In genomic region chr14:103522649-103523582, GRCh38 we compare ENCODE assay signal across 8 cellular contexts. TPM values are rescaled to one million over a fixed set of nuclear protein-coding genes. Genes with fewer than 3 reads are reported as not detected.
DNase-seq lines count a peak whose midpoint lies in the region; ATAC-seq and TF ChIP-seq lines count a peak whose summit lies in the region.

CKB (minus strand) TSS chr14:103522830; CDS start chr14:103522493, 337 bp downstream.

- H3K4me3 ChIP-seq in LNCaP clone FGC (ENCODE audit: low read depth, low read length) (peak within 1 kb of the TSS; percentile 88), endodermal cell (ENCODE audit: low read length) (peak within 1 kb of the TSS; percentile 80), thyroid gland (replicated peaks in 1 of 3) (peak within 1 kb of the TSS; percentile 16 to 74 (median 66))

- peaks cover 9% of the 10 kb centered on the region for H3K36me3 Mint-ChIP-seq in endodermal cell (ENCODE audit: low read depth)
- no peaks in the 10 kb centered on the region for H3K36me3 Mint-ChIP-seq in memory B cell

- H3K27ac ChIP-seq in endodermal cell (ENCODE audit: low read depth, low read length): peak within 1 kb of the TSS; percentile 76
- peak within 1 kb of the TSS; percentile 70 to 98 (median 94) for H3K27ac ChIP-seq in thyroid gland

- intact Hi-C loops in thyroid gland (cut with DNase I): no loop called here

- H3K9ac ChIP-seq in endodermal cell (ENCODE audit: extremely low read depth, low read length, poor library complexity, severe bottlenecking): peak within 1 kb of the TSS; percentile 80

- H3K27me3 Mint-ChIP-seq in endodermal cell (ENCODE audit: insufficient read depth): peaks cover 14% of the 10 kb centered on the region
- peaks cover 5% of the 10 kb centered on the region for H3K27me3 Mint-ChIP-seq in memory B cell

- peak; percentile 43 for ATAC-seq in SK-N-SH treated with all-trans-retinoic acid at 6 μM for 48 hours
- no peak for ATAC-seq in memory B cell (ENCODE audit: low read depth)
- no peak for ATAC-seq in HG02840 (IDR thresholded peaks at IDR 0.05; ENCODE audit: low FRiP score, unreplicated experiment)

- peak; percentile 1 for DNase-seq in DMS153 treated with DMSO at 0.1 percent for 48 hours (lab: John Stamatoyannopoulos, UW; ENCODE audit: unreplicated experiment)
- no peak for DNase-seq in LNCaP clone FGC (ENCODE audit: low read depth)
- DNase-seq in endodermal cell: peak; percentile 88
- peak in 1 of 2 donors; percentile 19 for DNase-seq in memory B cell (ENCODE audit: low spot score in 2 of 2)
- DNase-seq in thyroid gland: peak; percentile 76 to 77
- DNase-seq in glomerular visceral epithelial cell (ENCODE audit: extremely low spot score): no peak

- H3K27me3 ChIP-seq in endodermal cell (ENCODE audit: control insufficient read depth, insufficient read depth, low read length, poor library complexity, severe bottlenecking): peaks cover 11% of the 10 kb centered on the region
- no peaks in the 10 kb centered on the region for H3K27me3 ChIP-seq in thyroid gland

- TF ChIP-seq POLR2A in thyroid gland (IDR thresholded peaks at IDR 0.05): peak; percentile 63 to 86

- H3K4me1 Mint-ChIP-seq in endodermal cell (peaks cover 34% of the 10 kb centered on the region), memory B cell (peaks cover 11% of the 10 kb centered on the region)

- H3K27ac Mint-ChIP-seq in endodermal cell (no peak within 1 kb of the TSS), memory B cell (no peak within 1 kb of the TSS)

- H3K9me3 ChIP-seq in endodermal cell (ENCODE audit: control insufficient read depth, low read length) (no peaks in the 10 kb centered on the region), thyroid gland (no peaks in the 10 kb centered on the region)

- H3K4me3 Mint-ChIP-seq in endodermal cell (peak within 1 kb of the TSS; percentile 67), memory B cell (peak within 1 kb of the TSS; percentile 51)

- WGBS in endodermal cell (ENCODE audit: insufficient coverage in 1 of 2, insufficient read length in 1 of 2), 2 experiments: 2 to 3% methylated on average over 44 to 107 of the region's 107 CpGs
- WGBS in thyroid gland, 2 donors: 12 to 27% methylated on average over 4 to 20 of the region's 107 CpGs

- TF ChIP-seq CTCF in LNCaP clone FGC (IDR thresholded peaks at IDR 0.05; ENCODE audit: control insufficient read depth, extremely low read depth, insufficient read depth): no peak
- TF ChIP-seq CTCF in endodermal cell (conservative IDR thresholded peaks at IDR 0.05): no peak
- no peak for TF ChIP-seq CTCF in thyroid gland (IDR thresholded peaks at IDR 0.05)

- peaks cover 19% of the 10 kb centered on the region for H3K36me3 ChIP-seq in endodermal cell (ENCODE audit: control insufficient read depth, insufficient read depth, low read length)
- no peaks in the 10 kb centered on the region for H3K36me3 ChIP-seq in thyroid gland

- H3K9me3 Mint-ChIP-seq in endodermal cell (no peaks in the 10 kb centered on the region), memory B cell (no peaks in the 10 kb centered on the region)

- H3K4me1 ChIP-seq in endodermal cell (ENCODE audit: control insufficient read depth, insufficient read depth, low read length) (peaks cover 29% of the 10 kb centered on the region), thyroid gland (peaks cover 39 to 47% of the 10 kb centered on the region in 2 donors)

TF ChIP-seq in SK-N-SH treated with all-trans-retinoic acid at 6 μM for 48 hours, 23 proteins besides CTCF, POLR2A, EP300 and RAD21:
- TF ChIP-seq ZNF70 (CRISPR knock-in tag; IDR thresholded peaks at IDR 0.05) (no peak), ISL1 (CRISPR knock-in tag; IDR thresholded peaks at IDR 0.05) (no peak), TCF4 (CRISPR knock-in tag; IDR thresholded peaks at IDR 0.05; ENCODE audit: borderline replicate concordance) (no peak), ZC3H10 (CRISPR knock-in tag; IDR thresholded peaks at IDR 0.05) (no peak), RARB (CRISPR knock-in tag; IDR thresholded peaks at IDR 0.05) (no peak), POU6F1 (CRISPR knock-in tag; IDR thresholded peaks at IDR 0.05; ENCODE audit: borderline replicate concordance, low read depth) (no peak)
- TF ChIP-seq, protein P1, sequence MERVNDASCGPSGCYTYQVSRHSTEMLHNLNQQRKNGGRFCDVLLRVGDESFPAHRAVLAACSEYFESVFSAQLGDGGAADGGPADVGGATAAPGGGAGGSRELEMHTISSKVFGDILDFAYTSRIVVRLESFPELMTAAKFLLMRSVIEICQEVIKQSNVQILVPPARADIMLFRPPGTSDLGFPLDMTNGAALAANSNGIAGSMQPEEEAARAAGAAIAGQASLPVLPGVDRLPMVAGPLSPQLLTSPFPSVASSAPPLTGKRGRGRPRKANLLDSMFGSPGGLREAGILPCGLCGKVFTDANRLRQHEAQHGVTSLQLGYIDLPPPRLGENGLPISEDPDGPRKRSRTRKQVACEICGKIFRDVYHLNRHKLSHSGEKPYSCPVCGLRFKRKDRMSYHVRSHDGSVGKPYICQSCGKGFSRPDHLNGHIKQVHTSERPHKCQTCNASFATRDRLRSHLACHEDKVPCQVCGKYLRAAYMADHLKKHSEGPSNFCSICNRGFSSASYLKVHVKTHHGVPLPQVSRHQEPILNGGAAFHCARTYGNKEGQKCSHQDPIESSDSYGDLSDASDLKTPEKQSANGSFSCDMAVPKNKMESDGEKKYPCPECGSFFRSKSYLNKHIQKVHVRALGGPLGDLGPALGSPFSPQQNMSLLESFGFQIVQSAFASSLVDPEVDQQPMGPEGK (CRISPR knock-in tag; IDR thresholded peaks at IDR 0.05; ENCODE audit: borderline replicate concordance): no peak

RNA-seq across cellular contexts. Expression of gene CKB, which starts in this region (rescaled TPM):
- total RNA-seq in endodermal cell (100 to 1,000 TPM; 602 to 920 TPM), thyroid gland (100 to 1,000 TPM; 190 to 373 (median 266) TPM)
- polyA plus RNA-seq in endodermal cell (2013, experiment 1 of 2): 1,216 TPM
- polyA plus RNA-seq in endodermal cell (2013, experiment 2 of 2): 1,012 TPM

Comparison
In these comparisons a context has a peak if more than half of its experiments do, and no peak if none do; other contexts are left out.
1. DNase-seq: peak in DMS153 treated with DMSO at 0.1 percent for 48 hours (single experiment), endodermal cell (single experiment) and thyroid gland (2 of 2); none in LNCaP clone FGC (single experiment) and glomerular visceral epithelial cell (single experiment).
2. Peak in every context shown above with its lines, with median percentiles within 50 percentile points of each other: H3K4me3 ChIP-seq.